ENCODE assay signal across 15 cellular contexts in genomic region chr1:226429051-226429461, GRCh38. TPM values are rescaled to one million over a fixed set of nuclear protein-coding genes. Genes with fewer than 3 reads are reported as not detected.
DNase-seq lines count a peak whose midpoint lies in the region; ATAC-seq and TF ChIP-seq lines count a peak whose summit lies in the region.
"Had no signal": no experiment of that assay in that cellular context is flagged by ENCODE, and none has a peak within 500 bp of the region (broad histone marks: within the 10 kb centered on the region; RNA-seq: fewer than 3 reads in every experiment).

No MANE protein-coding gene starts in this region.

- 0 out of 2 replicates have a peak, but pooled peaks cover 2% of the 10 kb centered on the region for H3K9me3 ChIP-seq in MG63
- H3K9me3 ChIP-seq: BE2C, esophagus squamous epithelium had no signal

- peak; percentile 61 for DNase-seq in activated CD8-positive, alpha-beta T cell treated with anti-CD3 and anti-CD28 coated beads for 36 hours
- no peak for DNase-seq in activated CD8-positive, alpha-beta T cell treated with anti-CD3 and anti-CD28 coated beads, Interleukin-2, amount 10 ng/mL, durations not matched to agents 7 days and 5 days
- DNase-seq in MG63, result peak; percentile 39
- peak; percentile 41 for DNase-seq in stimulated activated naive CD8-positive, alpha-beta T cell treated with anti-CD3 and anti-CD28 coated beads, Interleukin-15, Interleukin-2, amounts not matched to agents 100 U/mL and 50 U/mL, for 24 hours
- DNase-seq in cerebellar nuclear complex (lab: John Stamatoyannopoulos, UW), result no peak
- DNase-seq: activated CD4-positive, alpha-beta T cell treated with anti-CD3 and anti-CD28 coated beads for 1 hour; activated naive CD4-positive, alpha-beta T cell treated with Interleukin-2 at 50 U/mL for 16 hours; BE2C; esophagus squamous epithelium; stimulated activated CD4-positive, alpha-beta T cell treated with anti-CD3 and anti-CD28 coated beads, Interleukin-1b, Interleukin-23, amount 100 ng/mL, for 48 hours; stimulated activated naive CD4-positive, alpha-beta T cell had no signal

- H3K27me3 ChIP-seq in MG63, result no peaks in the 10 kb centered on the region
- H3K27me3 ChIP-seq: BE2C, esophagus squamous epithelium had no signal

- H3K4me3 ChIP-seq in MG63, result no peak overlapping the region
- H3K4me3 ChIP-seq: esophagus squamous epithelium had no signal

- no peaks in the 10 kb centered on the region for H3K9me3 Mint-ChIP-seq in activated CD8-positive, alpha-beta T cell treated with anti-CD3 and anti-CD28 coated beads for 36 hours
- no peaks in the 10 kb centered on the region for H3K9me3 Mint-ChIP-seq in activated CD8-positive, alpha-beta T cell treated with anti-CD3 and anti-CD28 coated beads, Interleukin-2, amount 10 ng/mL, durations not matched to agents 7 days and 5 days (ENCODE audit: insufficient read depth)
- peaks cover 0 to 3% (median 0%) of the 10 kb centered on the region in 5 experiments for H3K9me3 Mint-ChIP-seq in brain
- H3K9me3 Mint-ChIP-seq: memory B cell had no signal

- intact Hi-C loops in activated CD8-positive, alpha-beta T cell treated with anti-CD3 and anti-CD28 coated beads for 36 hours (cut with micrococcal nuclease), result loop anchor here (10.0 kb wide), 1 partner anchor 116 kb away; the partner anchor contains the start of gene STUM

- no peak overlapping the region for H3K4me3 Mint-ChIP-seq in activated CD8-positive, alpha-beta T cell treated with anti-CD3 and anti-CD28 coated beads for 36 hours
- no peak overlapping the region for H3K4me3 Mint-ChIP-seq in activated CD8-positive, alpha-beta T cell treated with anti-CD3 and anti-CD28 coated beads, Interleukin-2, amount 10 ng/mL, durations not matched to agents 7 days and 5 days
- peak overlapping the region in 2 of 5 experiments; percentile 13 to 45 for H3K4me3 Mint-ChIP-seq in brain
- H3K4me3 Mint-ChIP-seq: memory B cell had no signal

- no peaks in the 10 kb centered on the region for H3K36me3 ChIP-seq in MG63
- H3K36me3 ChIP-seq: BE2C, esophagus squamous epithelium had no signal

- H3K27ac Mint-ChIP-seq in activated CD8-positive, alpha-beta T cell treated with anti-CD3 and anti-CD28 coated beads for 36 hours, result no peak overlapping the region
- no peak overlapping the region for H3K27ac Mint-ChIP-seq in activated CD8-positive, alpha-beta T cell treated with anti-CD3 and anti-CD28 coated beads, Interleukin-2, amount 10 ng/mL, durations not matched to agents 7 days and 5 days
- peak overlapping the region in 3 of 5 experiments; percentile 58 to 90 (median 83) for H3K27ac Mint-ChIP-seq in brain
- H3K27ac Mint-ChIP-seq: memory B cell had no signal

- peak; percentile 75 for ATAC-seq in activated CD8-positive, alpha-beta T cell treated with anti-CD3 and anti-CD28 coated beads for 36 hours
- ATAC-seq in activated CD8-positive, alpha-beta T cell treated with anti-CD3 and anti-CD28 coated beads, Interleukin-2, amount 10 ng/mL, durations not matched to agents 7 days and 5 days, result no peak
- ATAC-seq in stimulated activated naive CD8-positive, alpha-beta T cell treated with anti-CD3 and anti-CD28 coated beads, Interleukin-15, Interleukin-2, amounts not matched to agents 100 U/mL and 50 U/mL, for 24 hours, result peak; percentile 65
- ATAC-seq in GM19035 (IDR thresholded peaks at IDR 0.05; ENCODE audit: unreplicated experiment), result no peak
- no peak for ATAC-seq in GM21786 (IDR thresholded peaks at IDR 0.05; ENCODE audit: unreplicated experiment)

- no peaks in the 10 kb centered on the region for H3K36me3 Mint-ChIP-seq in activated CD8-positive, alpha-beta T cell treated with anti-CD3 and anti-CD28 coated beads for 36 hours (ENCODE audit: low read depth)
- H3K36me3 Mint-ChIP-seq in activated CD8-positive, alpha-beta T cell treated with anti-CD3 and anti-CD28 coated beads, Interleukin-2, amount 10 ng/mL, durations not matched to agents 7 days and 5 days (ENCODE audit: low read depth), result no peaks in the 10 kb centered on the region
- H3K36me3 Mint-ChIP-seq in brain, result no peaks in the 10 kb centered on the region
- H3K36me3 Mint-ChIP-seq: memory B cell had no signal

- peaks cover 30% of the 10 kb centered on the region for H3K4me1 Mint-ChIP-seq in activated CD8-positive, alpha-beta T cell treated with anti-CD3 and anti-CD28 coated beads for 36 hours (ENCODE audit: low read depth)
- peaks cover 24% of the 10 kb centered on the region for H3K4me1 Mint-ChIP-seq in activated CD8-positive, alpha-beta T cell treated with anti-CD3 and anti-CD28 coated beads, Interleukin-2, amount 10 ng/mL, durations not matched to agents 7 days and 5 days (ENCODE audit: low read depth)
- H3K4me1 Mint-ChIP-seq in brain, result peaks cover 32% of the 10 kb centered on the region

- CTCF ChIA-PET in activated CD8-positive, alpha-beta T cell treated with anti-CD3 and anti-CD28 coated beads for 36 hours (lab: Charles Lee), result interaction anchor here (0.7 to 3.4 kb wide), 5 partner anchors 9 to 388 kb away, joined by 3 to 18 read pairs (median 4); partner anchors contain the start of gene PARP1
- CTCF ChIA-PET in activated CD8-positive, alpha-beta T cell treated with anti-CD3 and anti-CD28 coated beads, Interleukin-2, amount 10 ng/mL, durations not matched to agents 7 days and 5 days (lab: Charles Lee), result interaction anchor here (3.0 kb wide), 1 partner anchor 15 kb away, joined by 13 read pairs; no protein-coding TSS in a partner anchor

- no peak for TF ChIP-seq CTCF in activated CD8-positive, alpha-beta T cell treated with anti-CD3 and anti-CD28 coated beads for 36 hours (IDR thresholded peaks at IDR 0.05)
- no peak for TF ChIP-seq CTCF in brain (conservative IDR thresholded peaks at IDR 0.05)

- H3K27me3 Mint-ChIP-seq in activated CD8-positive, alpha-beta T cell treated with anti-CD3 and anti-CD28 coated beads for 36 hours, result no peaks in the 10 kb centered on the region
- H3K27me3 Mint-ChIP-seq in activated CD8-positive, alpha-beta T cell treated with anti-CD3 and anti-CD28 coated beads, Interleukin-2, amount 10 ng/mL, durations not matched to agents 7 days and 5 days (ENCODE audit: low read depth), result peaks cover 2% of the 10 kb centered on the region
- peaks cover 3% of the 10 kb centered on the region for H3K27me3 Mint-ChIP-seq in brain
- H3K27me3 Mint-ChIP-seq: memory B cell had no signal

- POLR2A ChIA-PET in activated CD8-positive, alpha-beta T cell treated with anti-CD3 and anti-CD28 coated beads for 36 hours (lab: Charles Lee), result interaction anchor here (0.6 to 1.7 kb wide), 4 partner anchors 9 to 852 kb away, joined by 3 to 5 read pairs (median 4); no protein-coding TSS in a partner anchor
- POLR2A ChIA-PET in activated CD8-positive, alpha-beta T cell treated with anti-CD3 and anti-CD28 coated beads, Interleukin-2, amount 10 ng/mL, durations not matched to agents 7 days and 5 days (lab: Charles Lee), result no interaction called here

RNA-seq across cellular contexts. Expression of gene PARP1, which starts 21.2 kb away (rescaled TPM):
- total RNA-seq in activated CD8-positive, alpha-beta T cell treated with anti-CD3 and anti-CD28 coated beads for 36 hours, result 100 to 1,000 TPM; 203 to 206 TPM
- 100 to 1,000 TPM; 139 to 145 TPM for total RNA-seq in activated CD8-positive, alpha-beta T cell treated with anti-CD3 and anti-CD28 coated beads, Interleukin-2, amount 10 ng/mL, durations not matched to agents 7 days and 5 days
- total RNA-seq in MG63 (2014; rRNA removed; shearing (Covaris generic); ENCODE audit: low replicate concordance), result 180 and 241 TPM in 2 replicates
- polyA plus RNA-seq in brain (ENCODE audit: insufficient read depth, low read depth, low replicate concordance), result 234 TPM

Comparison
In these comparisons a context has a peak if more than half of its experiments do, and no peak if none do; other contexts are left out.
1. ATAC-seq: peak in activated CD8-positive, alpha-beta T cell treated with anti-CD3 and anti-CD28 coated beads for 36 hours (single experiment) and stimulated activated naive CD8-positive, alpha-beta T cell treated with anti-CD3 and anti-CD28 coated beads, Interleukin-15, Interleukin-2, amounts not matched to agents 100 U/mL and 50 U/mL, for 24 hours (single experiment); none in activated CD8-positive, alpha-beta T cell treated with anti-CD3 and anti-CD28 coated beads, Interleukin-2, amount 10 ng/mL, durations not matched to agents 7 days and 5 days (single experiment), GM19035 (single experiment) and GM21786 (single experiment).
2. DNase-seq: peak in activated CD8-positive, alpha-beta T cell treated with anti-CD3 and anti-CD28 coated beads for 36 hours (single experiment), MG63 (single experiment) and stimulated activated naive CD8-positive, alpha-beta T cell treated with anti-CD3 and anti-CD28 coated beads, Interleukin-15, Interleukin-2, amounts not matched to agents 100 U/mL and 50 U/mL, for 24 hours (single experiment); none in activated CD8-positive, alpha-beta T cell treated with anti-CD3 and anti-CD28 coated beads, Interleukin-2, amount 10 ng/mL, durations not matched to agents 7 days and 5 days (single experiment) and cerebellar nuclear complex (0 of 2).
3. H3K27ac Mint-ChIP-seq: peak in brain (3 of 5); none in activated CD8-positive, alpha-beta T cell treated with anti-CD3 and anti-CD28 coated beads for 36 hours (single experiment) and activated CD8-positive, alpha-beta T cell treated with anti-CD3 and anti-CD28 coated beads, Interleukin-2, amount 10 ng/mL, durations not matched to agents 7 days and 5 days (single experiment).